8 cellular contexts compared by ENCODE assay signal in the genomic region with DNA sequence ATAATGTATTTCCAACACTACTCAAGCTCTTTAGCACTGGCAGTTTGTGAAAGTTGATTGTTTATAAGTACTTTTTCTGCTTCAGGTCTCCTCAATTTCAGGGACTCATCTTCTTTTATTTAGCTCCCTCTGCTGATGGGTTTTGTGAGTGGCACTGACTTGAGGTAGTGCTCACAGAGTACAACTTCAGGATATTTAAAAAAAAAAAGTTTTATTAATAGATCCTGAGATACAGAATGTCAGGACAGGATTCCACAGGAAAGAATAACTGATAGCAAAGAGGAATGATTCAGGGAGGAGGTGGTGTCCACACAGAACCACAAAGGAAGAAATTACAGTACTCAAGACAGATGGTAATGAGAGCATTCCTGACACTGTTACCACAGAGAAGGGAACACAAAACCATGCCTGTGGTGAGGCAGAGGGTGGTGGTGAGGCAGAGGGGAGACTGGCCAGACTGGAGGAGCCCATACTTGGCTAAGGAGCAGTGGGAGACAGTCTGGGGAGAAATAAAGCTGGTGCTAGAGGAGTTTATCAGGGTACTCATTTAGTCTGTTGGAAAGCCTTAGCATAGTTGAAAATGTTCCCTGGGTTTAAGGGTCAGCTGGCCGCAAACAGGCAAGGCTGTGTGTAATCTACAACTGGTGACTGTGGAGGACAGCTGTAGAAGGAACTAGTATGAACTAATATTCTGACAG.
DNase-seq lines count a peak whose midpoint lies in the region; ATAC-seq, FAIRE-seq and TF ChIP-seq lines count a peak whose summit lies in the region.

No MANE protein-coding gene starts in this region.

- no peaks in the 10 kb centered on the region for H4K20me1 ChIP-seq in KMS-11 (ENCODE audit: insufficient read depth)

- H3K4me2 ChIP-seq in KMS-11, result no peak overlapping the region; the same call in 1 of the 2 replicates

- ATAC-seq in SK-N-SH treated with all-trans-retinoic acid at 6 μM for 48 hours, result peak; percentile 94
- ATAC-seq in GM21528 (IDR thresholded peaks at IDR 0.05; ENCODE audit: low FRiP score, unreplicated experiment), result no peak

- peak; percentile 70 for TF ChIP-seq CTCF in KMS-11 (conservative IDR thresholded peaks at IDR 0.05; ENCODE audit: low read depth, low read length)
- peak; percentile 71 for TF ChIP-seq CTCF in epithelial cell of esophagus (IDR thresholded peaks at IDR 0.05; ENCODE audit: insufficient read depth, low read depth, low read length, missing control alignments)

- DNase-seq in A172 (ENCODE audit: low spot score) (peak; percentile 61), DMS53 treated with DMSO at 0.1 percent for 48 hours (lab: John Stamatoyannopoulos, UW; ENCODE audit: unreplicated experiment) (peak; percentile 9), epithelial cell of esophagus (ENCODE audit: low read depth) (peak; percentile 66), midbrain (lab: John Stamatoyannopoulos, UW) (peak; percentile 63), GM12892 (ENCODE audit: insufficient read length) (no peak)

- H3K27me3 ChIP-seq in KMS-11 (ENCODE audit: insufficient read depth, low read depth), result no peaks in the 10 kb centered on the region

- no peak overlapping the region for H3K9ac ChIP-seq in KMS-11

- no peak for FAIRE-seq in GM12892 (lab: Jason Lieb, UNC)

- no peaks in the 10 kb centered on the region for H3K79me2 ChIP-seq in KMS-11 (ENCODE audit: insufficient read depth, low read depth)

- H3K4me3 ChIP-seq in KMS-11 (IDR thresholded peaks at IDR 0.05; ENCODE audit: insufficient read depth, low read depth, low read length) (no peak overlapping the region), epithelial cell of esophagus (ENCODE audit: low read length) (no peak overlapping the region)

- no peaks in the 10 kb centered on the region for H3K36me3 ChIP-seq in KMS-11 (ENCODE audit: insufficient read depth)

- peak overlapping the region; percentile 11; the same call in 1 of the 2 replicates for H3K27ac ChIP-seq in KMS-11

- TF ChIP-seq POLR2A in GM12892 (IDR thresholded peaks at IDR 0.05; ENCODE audit: low read depth, low read length), result no peak

- no peak overlapping the region for H2AFZ ChIP-seq in KMS-11 (ENCODE audit: low read depth)

- peaks cover 20% of the 10 kb centered on the region for H3K4me1 ChIP-seq in KMS-11 (ENCODE audit: low read depth, poor library complexity, severe bottlenecking)

TF ChIP-seq in SK-N-SH treated with all-trans-retinoic acid at 6 μM for 48 hours, 23 proteins besides CTCF, POLR2A, EP300 and RAD21:
- TF ChIP-seq ZC3H10 (CRISPR knock-in tag; IDR thresholded peaks at IDR 0.05), result no peak
- TF ChIP-seq ISL1 (CRISPR knock-in tag; IDR thresholded peaks at IDR 0.05), result no peak
- no peak for TF ChIP-seq POU6F1 (CRISPR knock-in tag; IDR thresholded peaks at IDR 0.05; ENCODE audit: borderline replicate concordance, low read depth)
- no peak for TF ChIP-seq TSHZ2 (CRISPR knock-in tag; IDR thresholded peaks at IDR 0.05)
- TF ChIP-seq BACH2 (CRISPR knock-in tag; IDR thresholded peaks at IDR 0.05; ENCODE audit: borderline replicate concordance), result no peak
- TF ChIP-seq ZFP30 (CRISPR knock-in tag; IDR thresholded peaks at IDR 0.05), result no peak
- TF ChIP-seq SNAI2 (CRISPR knock-in tag; IDR thresholded peaks at IDR 0.05), result no peak
- no peak for TF ChIP-seq OSR1 (CRISPR knock-in tag; IDR thresholded peaks at IDR 0.05)
- TF ChIP-seq TOX (CRISPR knock-in tag; IDR thresholded peaks at IDR 0.05; ENCODE audit: borderline replicate concordance), result no peak
TF ChIP-seq in SK-N-SH treated with all-trans-retinoic acid at 6 μM for 48 hours: peak in this region for 0.
